Comparison of ENCODE assay signal across 16 cellular contexts in genomic region chr1:53123462-53124129, GRCh38. TPM values are rescaled to one million over a fixed set of nuclear protein-coding genes. Genes with fewer than 3 reads are reported as not detected.
DNase-seq lines count a peak whose midpoint lies in the region; ATAC-seq, FAIRE-seq and TF ChIP-seq lines count a peak whose summit lies in the region.
"Had no signal": no experiment of that assay in that cellular context is flagged by ENCODE, and none has a peak within 500 bp of the region (broad histone marks: within the 10 kb centered on the region; RNA-seq: fewer than 3 reads in every experiment).

No MANE protein-coding gene starts in this region.

- H3K27ac ChIP-seq in astrocyte (ENCODE audit: low read depth, low read length) (no peak overlapping the region), heart right ventricle (peak overlapping the region; percentile 39 to 93 (median 84)), osteoblast (ENCODE audit: low read depth, low read length) (peak overlapping the region; percentile 83), upper lobe of right lung (peak overlapping the region; percentile 66), mesendoderm (ENCODE audit: low read depth, low read length) (no peak overlapping the region)
- H3K27ac ChIP-seq: cardiac muscle cell had no signal

- DNase-seq in astrocyte (ENCODE audit: low read depth) (peak; percentile 80), heart right ventricle (peak; percentile 61 to 63), osteoblast (ENCODE audit: insufficient read length, low spot score, missing footprints) (peak; percentile 94), upper lobe of right lung (no peak), mesendoderm (no peak), GM19239 (ENCODE audit: insufficient read length, low spot score) (no peak)
- no peak for DNase-seq in activated CD8-positive, alpha-beta memory T cell treated with anti-CD3 and anti-CD28 coated beads, Interleukin-2, amount 10 ng/mL, durations not matched to agents 7 days and 5 days
- DNase-seq: activated CD4-positive, alpha-beta T cell treated with anti-CD3 and anti-CD28 coated beads for 1 hour; CD8-positive, alpha-beta memory T cell; MV-4-11; PC-3; stimulated activated CD4-positive, alpha-beta T cell treated with anti-CD3 and anti-CD28 coated beads, Interleukin-1b, Interleukin-23, amount 100 ng/mL, for 48 hours; T-cell had no signal

- H3K36me3 Mint-ChIP-seq in astrocyte (ENCODE audit: low read depth, unreplicated experiment): no peaks in the 10 kb centered on the region
- no peaks in the 10 kb centered on the region for H3K36me3 Mint-ChIP-seq in activated CD8-positive, alpha-beta memory T cell treated with anti-CD3 and anti-CD28 coated beads, Interleukin-2, amount 10 ng/mL, durations not matched to agents 7 days and 5 days
- H3K36me3 Mint-ChIP-seq: CD8-positive, alpha-beta memory T cell; T-cell had no signal

- H4K5ac ChIP-seq in mesendoderm (ENCODE audit: low read length): no peak overlapping the region

- H3K27ac Mint-ChIP-seq in astrocyte (ENCODE audit: unreplicated experiment): no peak overlapping the region
- no peak overlapping the region for H3K27ac Mint-ChIP-seq in activated CD8-positive, alpha-beta memory T cell treated with anti-CD3 and anti-CD28 coated beads, Interleukin-2, amount 10 ng/mL, durations not matched to agents 7 days and 5 days
- H3K27ac Mint-ChIP-seq: activated T-helper 2 cell treated with anti-CD3 and anti-CD28 coated beads, Interferon-gamma antibody, Interleukin-2, Interleukin-4, amounts not matched to agents 10 μg/mL and 5 μg/mL and 100 μg/mL, durations not matched to agents 14 hours and 24 hours and 36 hours; T-cell had no signal

- H3K27me3 ChIP-seq in astrocyte (ENCODE audit: insufficient read depth, low read length): no peaks in the 10 kb centered on the region
- H3K27me3 ChIP-seq in heart right ventricle: no peaks in the 10 kb centered on the region
- no peaks in the 10 kb centered on the region for H3K27me3 ChIP-seq in osteoblast (ENCODE audit: insufficient read depth, low read length)
- H3K27me3 ChIP-seq in upper lobe of right lung: no peaks in the 10 kb centered on the region
- no peaks in the 10 kb centered on the region for H3K27me3 ChIP-seq in mesendoderm (ENCODE audit: insufficient read depth, low read length, poor library complexity)
- H3K27me3 ChIP-seq: cardiac muscle cell had no signal

- WGBS in heart right ventricle, 2 donors: 56 to 69% methylated on average over 18 of the region's 18 CpGs
- no CpG with 5 or more reads among the region's 18 CpGs for WGBS in mesendoderm (ENCODE audit: extremely low coverage, insufficient coverage, low lambda C conversion rate)

- CTCF ChIA-PET in activated CD8-positive, alpha-beta memory T cell treated with anti-CD3 and anti-CD28 coated beads, Interleukin-2, amount 10 ng/mL, durations not matched to agents 7 days and 5 days (lab: Charles Lee): no interaction called here

- H2AFZ ChIP-seq in astrocyte (ENCODE audit: low read depth, low read length) (peak overlapping the region; percentile 23), osteoblast (ENCODE audit: low read length) (peak overlapping the region; percentile 67)

- H3K9me3 ChIP-seq in astrocyte (ENCODE audit: insufficient read depth, low read depth, low read length) (no peaks in the 10 kb centered on the region), heart right ventricle (no peaks in the 10 kb centered on the region), osteoblast (ENCODE audit: low read depth, low read length) (no peaks in the 10 kb centered on the region), upper lobe of right lung (no peaks in the 10 kb centered on the region)

- peaks cover 10% of the 10 kb centered on the region for H3K27me3 Mint-ChIP-seq in astrocyte (ENCODE audit: low read depth, unreplicated experiment)
- H3K27me3 Mint-ChIP-seq in activated CD8-positive, alpha-beta memory T cell treated with anti-CD3 and anti-CD28 coated beads, Interleukin-2, amount 10 ng/mL, durations not matched to agents 7 days and 5 days: peaks cover 2% of the 10 kb centered on the region

- peaks cover 2% of the 10 kb centered on the region for H3K9me3 Mint-ChIP-seq in astrocyte (ENCODE audit: unreplicated experiment)
- H3K9me3 Mint-ChIP-seq in activated CD8-positive, alpha-beta memory T cell treated with anti-CD3 and anti-CD28 coated beads, Interleukin-2, amount 10 ng/mL, durations not matched to agents 7 days and 5 days (ENCODE audit: low read depth): no peaks in the 10 kb centered on the region
- H3K9me3 Mint-ChIP-seq: activated T-helper 2 cell treated with anti-CD3 and anti-CD28 coated beads, Interferon-gamma antibody, Interleukin-2, Interleukin-4, amounts not matched to agents 10 μg/mL and 5 μg/mL and 100 μg/mL, durations not matched to agents 14 hours and 24 hours and 36 hours; CD8-positive, alpha-beta memory T cell; T-cell had no signal

- H3K18ac ChIP-seq in mesendoderm (ENCODE audit: low read length): no peak overlapping the region

- no peak overlapping the region for H3K4me3 Mint-ChIP-seq in astrocyte (ENCODE audit: unreplicated experiment)
- no peak overlapping the region for H3K4me3 Mint-ChIP-seq in activated CD8-positive, alpha-beta memory T cell treated with anti-CD3 and anti-CD28 coated beads, Interleukin-2, amount 10 ng/mL, durations not matched to agents 7 days and 5 days
- H3K4me3 Mint-ChIP-seq: CD8-positive, alpha-beta memory T cell; T-cell had no signal

- no peak overlapping the region for H3K56ac ChIP-seq in mesendoderm (ENCODE audit: low read length)

- H2BK120ac ChIP-seq in mesendoderm (ENCODE audit: low read depth, low read length): no peak overlapping the region

- no peak overlapping the region for H3K4me2 ChIP-seq in astrocyte (ENCODE audit: low read length)
- no peak overlapping the region for H3K4me2 ChIP-seq in osteoblast (ENCODE audit: insufficient read depth, low read length)
- no peak overlapping the region for H3K4me2 ChIP-seq in mesendoderm (ENCODE audit: low read length)

- ATAC-seq in heart right ventricle: peak; percentile 12 to 76 (median 60)
- ATAC-seq in upper lobe of right lung: peak; percentile 7
- ATAC-seq in HG02642 (IDR thresholded peaks at IDR 0.05; ENCODE audit: poor library complexity, unreplicated experiment): no peak
- ATAC-seq in activated CD8-positive, alpha-beta memory T cell treated with anti-CD3 and anti-CD28 coated beads, Interleukin-2, amount 10 ng/mL, durations not matched to agents 7 days and 5 days: no peak
- ATAC-seq: PC-3, T-cell had no signal

- no peaks in the 10 kb centered on the region for H3K79me1 ChIP-seq in mesendoderm (ENCODE audit: low read length)

- H3K9ac ChIP-seq in astrocyte (ENCODE audit: low read length) (peak overlapping the region; percentile 3), mesendoderm (ENCODE audit: low read length) (no peak overlapping the region)

- no peak overlapping the region for H2BK15ac ChIP-seq in mesendoderm (replicated peaks; ENCODE audit: low read depth)

- H2AK5ac ChIP-seq in mesendoderm (ENCODE audit: low read length): no peak overlapping the region

- H2BK5ac ChIP-seq in mesendoderm (ENCODE audit: low read length): no peak overlapping the region

- intact Hi-C loops in heart right ventricle (cut with DNase I) (no loop called here), upper lobe of right lung (cut with DNase I) (no loop called here)

- H3K4me1 ChIP-seq in astrocyte (ENCODE audit: insufficient read depth, low read length) (peaks cover 20% of the 10 kb centered on the region), heart right ventricle (peaks cover 17 to 68% (median 50%) of the 10 kb centered on the region in 9 donors), osteoblast (ENCODE audit: insufficient read depth, low read length) (peaks cover 27% of the 10 kb centered on the region), upper lobe of right lung (peaks cover 24% of the 10 kb centered on the region), mesendoderm (ENCODE audit: control insufficient read depth, low read depth, low read length) (peaks cover 6% of the 10 kb centered on the region)

- H3K4me3 ChIP-seq in astrocyte (ENCODE audit: insufficient read depth, low read depth, low read length) (no peak overlapping the region), heart right ventricle (no peak overlapping the region), osteoblast (ENCODE audit: insufficient read depth, low read length) (no peak overlapping the region), upper lobe of right lung (no peak overlapping the region), mesendoderm (ENCODE audit: low read length) (no peak overlapping the region)
- H3K4me3 ChIP-seq: cardiac muscle cell had no signal

- H3K4ac ChIP-seq in mesendoderm (ENCODE audit: low read depth, low read length): no peak overlapping the region

- H3K79me2 ChIP-seq in astrocyte (ENCODE audit: insufficient read depth, low read length): no peaks in the 10 kb centered on the region
- no peaks in the 10 kb centered on the region for H3K79me2 ChIP-seq in osteoblast (ENCODE audit: insufficient read depth, low read length)
- H3K79me2 ChIP-seq in mesendoderm (ENCODE audit: control insufficient read depth, insufficient read depth, low read length): no peaks in the 10 kb centered on the region

- H3K36me3 ChIP-seq in astrocyte (ENCODE audit: insufficient read depth, low read length) (no peaks in the 10 kb centered on the region), heart right ventricle (no peaks in the 10 kb centered on the region), osteoblast (ENCODE audit: insufficient read depth, low read length) (no peaks in the 10 kb centered on the region), upper lobe of right lung (no peaks in the 10 kb centered on the region), mesendoderm (ENCODE audit: control insufficient read depth, insufficient read depth, low read length) (no peaks in the 10 kb centered on the region)
- H3K36me3 ChIP-seq: cardiac muscle cell had no signal

- H4K8ac ChIP-seq in mesendoderm (ENCODE audit: low read depth, low read length): no peak overlapping the region

- FAIRE-seq in astrocyte (lab: Jason Lieb, UNC) (no peak), GM19239 (lab: Jason Lieb, UNC) (no peak)

- H4K20me1 ChIP-seq in astrocyte (ENCODE audit: insufficient read depth, low read length) (no peaks in the 10 kb centered on the region), osteoblast (ENCODE audit: insufficient read depth, low read length) (no peaks in the 10 kb centered on the region)

- no peak for TF ChIP-seq CTCF in astrocyte (IDR thresholded peaks at IDR 0.05; ENCODE audit: insufficient read depth, low read depth, low read length)
- TF ChIP-seq CTCF in heart right ventricle (IDR thresholded peaks at IDR 0.05): no peak
- TF ChIP-seq CTCF in osteoblast (IDR thresholded peaks at IDR 0.05; ENCODE audit: extremely low read depth, low read depth, low read length): no peak
- no peak for TF ChIP-seq CTCF in upper lobe of right lung (IDR thresholded peaks at IDR 0.05)

- H3K23ac ChIP-seq in mesendoderm (ENCODE audit: low read length): no peak overlapping the region

- H3K4me1 Mint-ChIP-seq in astrocyte (ENCODE audit: low read depth, unreplicated experiment): peaks cover 32% of the 10 kb centered on the region
- peaks cover 6% of the 10 kb centered on the region for H3K4me1 Mint-ChIP-seq in activated CD8-positive, alpha-beta memory T cell treated with anti-CD3 and anti-CD28 coated beads, Interleukin-2, amount 10 ng/mL, durations not matched to agents 7 days and 5 days
- H3K4me1 Mint-ChIP-seq: T-cell had no signal

RNA-seq across cellular contexts. Expression of gene SLC1A7, which starts 18.8 kb away (rescaled TPM):
- total RNA-seq in astrocyte (not detected in 2 replicates), heart right ventricle (1 to 10 TPM in 1 of 10 donors, under 1 TPM in 9; 0.12 to 2.0 (median 0.42) TPM), osteoblast (under 0.01 and 0.36 TPM in 2 replicates), upper lobe of right lung (0.26 TPM)
- under 1 TPM; 0.04 to 0.66 TPM for polyA plus RNA-seq in heart right ventricle
- not detected for polyA plus RNA-seq in mesendoderm (2013, experiment 1 of 2)
- polyA plus RNA-seq in mesendoderm (2013, experiment 2 of 2): 0.01 TPM
- not detected for total RNA-seq in activated CD8-positive, alpha-beta memory T cell treated with anti-CD3 and anti-CD28 coated beads, Interleukin-2, amount 10 ng/mL, durations not matched to agents 7 days and 5 days
- total RNA-seq: activated T-helper 2 cell treated with anti-CD3 and anti-CD28 coated beads, Interferon-gamma antibody, Interleukin-2, Interleukin-4, amounts not matched to agents 10 μg/mL and 5 μg/mL and 100 μg/mL, durations not matched to agents 14 hours and 24 hours and 36 hours; cardiac muscle cell; CD8-positive, alpha-beta memory T cell had no signal
- polyA plus RNA-seq: cardiac muscle cell had no signal

Comparison
In these comparisons a context has a peak if more than half of its experiments do, and no peak if none do; other contexts are left out.
1. DNase-seq: peak in astrocyte (single experiment), heart right ventricle (2 of 2) and osteoblast (single experiment); none in upper lobe of right lung (single experiment), mesendoderm (single experiment), activated CD8-positive, alpha-beta memory T cell treated with anti-CD3 and anti-CD28 coated beads, Interleukin-2, amount 10 ng/mL, durations not matched to agents 7 days and 5 days (single experiment) and GM19239 (single experiment).
2. H3K27ac ChIP-seq: peak in heart right ventricle (10 of 10), osteoblast (single experiment) and upper lobe of right lung (single experiment); none in astrocyte (single experiment) and mesendoderm (single experiment).
3. ATAC-seq: peak in heart right ventricle (8 of 8) and upper lobe of right lung (single experiment); none in HG02642 (single experiment) and activated CD8-positive, alpha-beta memory T cell treated with anti-CD3 and anti-CD28 coated beads, Interleukin-2, amount 10 ng/mL, durations not matched to agents 7 days and 5 days (single experiment).